Comparison of ENCODE assay signal across 8 cellular contexts in the genomic region with DNA sequence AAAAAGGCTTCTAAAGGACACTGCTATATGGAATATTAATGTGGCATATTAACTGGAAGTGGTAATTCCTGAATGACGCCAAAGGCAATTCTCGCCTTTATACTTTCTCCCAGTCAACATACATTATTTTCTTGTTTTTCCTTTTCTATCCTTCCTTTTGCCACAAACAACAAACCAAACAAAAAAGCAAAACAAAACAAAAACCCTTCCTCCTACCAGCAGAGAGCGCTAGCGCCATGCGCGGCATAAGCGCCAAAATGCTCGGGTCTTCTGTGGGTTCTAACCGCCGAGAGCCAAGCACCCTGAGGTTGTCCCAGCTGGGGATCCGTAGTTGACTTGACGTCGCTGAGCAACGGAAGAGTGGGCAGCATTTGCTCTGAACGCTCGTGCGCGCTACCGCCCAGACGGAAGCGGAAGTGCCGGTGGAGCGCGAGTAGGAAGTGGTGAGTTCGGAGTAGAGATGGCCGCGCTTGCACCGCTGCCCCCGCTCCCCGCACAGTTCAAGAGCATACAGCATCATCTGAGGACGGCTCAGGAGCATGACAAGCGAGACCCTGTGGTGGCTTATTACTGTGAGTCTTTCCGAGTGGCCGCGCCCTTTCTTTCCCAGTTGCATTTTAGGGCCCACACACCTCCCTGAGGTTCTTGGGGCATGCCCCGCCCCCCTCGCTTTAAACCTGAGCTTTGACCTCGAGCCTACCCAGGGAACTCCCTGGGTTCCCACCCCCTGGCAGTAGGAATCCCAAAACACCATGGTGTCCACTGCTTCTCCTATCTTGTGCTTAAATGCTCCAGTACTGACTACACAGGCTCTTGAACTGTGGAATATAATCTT.
DNase-seq lines count a peak whose midpoint lies in the region; ATAC-seq, FAIRE-seq and TF ChIP-seq lines count a peak whose summit lies in the region.

Gene NMBR (minus strand): TSS at position 295 of the 835 bp plus-strand sequence. CDS start 58,464 bp downstream, outside the sequence.
A gene with protein sequence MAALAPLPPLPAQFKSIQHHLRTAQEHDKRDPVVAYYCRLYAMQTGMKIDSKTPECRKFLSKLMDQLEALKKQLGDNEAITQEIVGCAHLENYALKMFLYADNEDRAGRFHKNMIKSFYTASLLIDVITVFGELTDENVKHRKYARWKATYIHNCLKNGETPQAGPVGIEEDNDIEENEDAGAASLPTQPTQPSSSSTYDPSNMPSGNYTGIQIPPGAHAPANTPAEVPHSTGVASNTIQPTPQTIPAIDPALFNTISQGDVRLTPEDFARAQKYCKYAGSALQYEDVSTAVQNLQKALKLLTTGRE (plus strand): TSS at position 436 of the 835 bp plus-strand sequence. CDS start 25 bp downstream, at position 461.

- H3K4me1 ChIP-seq in BLaER1 treated with 17β-estradiol and CSF1 and Interleukin-3, amounts not matched to agents 10 nM and 100 nM, result peaks cover 12 to 32% (median 21%) of the 10 kb centered on the region in 10 experiments

- DNase-seq in GM19239 (ENCODE audit: insufficient read length, low spot score) (peak; percentile 65), NCI-H524 (lab: John Stamatoyannopoulos, UW) (peak; percentile 99 to 100), coronary artery (ENCODE audit: low spot score) (peak; percentile 99), left kidney (ENCODE audit: low read depth, low spot score) (peak; percentile 100)
- DNase-seq in activated CD4-positive, alpha-beta T cell treated with anti-CD3 and anti-CD28 coated beads for 48 hours, result peak; percentile 97
- peak; percentile 94 to 96 for DNase-seq in stimulated activated CD4-positive, alpha-beta T cell treated with anti-CD3 and anti-CD28 coated beads, Interleukin-2, amount 100 ng/mL, for 24 hours

- peaks cover 0 to 4% (median 0%) of the 10 kb centered on the region in 11 experiments; a peak in 1 of 22 replicates for H3K9me3 ChIP-seq in BLaER1 treated with 17β-estradiol and CSF1 and Interleukin-3, amounts not matched to agents 10 nM and 100 nM (replicated peaks in 1 of 11)

- no peaks in the 10 kb centered on the region for H3K27me3 ChIP-seq in BLaER1 treated with 17β-estradiol and CSF1 and Interleukin-3, amounts not matched to agents 10 nM and 100 nM

- peak within 1 kb of the TSS; percentile 72 to 87 (median 84) for H3K9ac ChIP-seq in BLaER1 treated with 17β-estradiol and CSF1 and Interleukin-3, amounts not matched to agents 10 nM and 100 nM

- peaks cover 14 to 43% (median 35%) of the 10 kb centered on the region in 11 experiments; a peak in 19 of 22 replicates for H4K20me1 ChIP-seq in BLaER1 treated with 17β-estradiol and CSF1 and Interleukin-3, amounts not matched to agents 10 nM and 100 nM

- peak within 1 kb of the TSS; percentile 81 to 100 (median 87) for H3K4me2 ChIP-seq in BLaER1 treated with 17β-estradiol and CSF1 and Interleukin-3, amounts not matched to agents 10 nM and 100 nM

- peaks cover 11 to 39% (median 23%) of the 10 kb centered on the region in 11 experiments; a peak in 18 of 22 replicates for H3K36me3 ChIP-seq in BLaER1 treated with 17β-estradiol and CSF1 and Interleukin-3, amounts not matched to agents 10 nM and 100 nM

- peak; percentile 99 for FAIRE-seq in GM19239 (lab: Jason Lieb, UNC)

- TF ChIP-seq CTCF in coronary artery (IDR thresholded peaks at IDR 0.05), result peak; percentile 77

- peak; percentile 99 for ATAC-seq in HG03457 (IDR thresholded peaks at IDR 0.05; ENCODE audit: unreplicated experiment)

- peak within 1 kb of the TSS; percentile 72 to 97 (median 87) for H3K4me3 ChIP-seq in BLaER1 treated with 17β-estradiol and CSF1 and Interleukin-3, amounts not matched to agents 10 nM and 100 nM
- H3K4me3 ChIP-seq in coronary artery, result peak within 1 kb of the TSS; percentile 92

- peak within 1 kb of the TSS; percentile 68 to 84 (median 77) for H3K27ac ChIP-seq in BLaER1 treated with 17β-estradiol and CSF1 and Interleukin-3, amounts not matched to agents 10 nM and 100 nM
- H3K27ac ChIP-seq in coronary artery, result peak within 1 kb of the TSS; percentile 19 to 84

Comparison
In these comparisons a context has a peak if more than half of its experiments do, and no peak if none do; other contexts are left out.
1. Peak in every context shown above with its lines: DNase-seq, ATAC-seq, H3K4me3 ChIP-seq and H3K27ac ChIP-seq.